Comparison of ENCODE assay signal across 23 cellular contexts in genomic region chr13:49536144-49536873, GRCh38. TPM values are rescaled to one million over a fixed set of nuclear protein-coding genes. Genes with fewer than 3 reads are reported as not detected.
DNase-seq lines count a peak whose midpoint lies in the region; ATAC-seq, FAIRE-seq and TF ChIP-seq lines count a peak whose summit lies in the region.
"Had no signal": no experiment of that assay in that cellular context is flagged by ENCODE, and none has a peak within 500 bp of the region (broad histone marks: within the 10 kb centered on the region; RNA-seq: fewer than 3 reads in every experiment).

No MANE protein-coding gene starts in this region.

- H3K27ac Mint-ChIP-seq in naive B cell, result peak overlapping the region in 5 of 6 donors; percentile 27 to 82 (median 36)
- no peak overlapping the region for H3K27ac Mint-ChIP-seq in osteocyte (ENCODE audit: unreplicated experiment)
- H3K27ac Mint-ChIP-seq: activated naive CD8-positive, alpha-beta T cell treated with anti-CD3 and anti-CD28 coated beads, Interleukin-2, amount 50 U/mL, for 24 hours had no signal

- peaks cover 100% of the 10 kb centered on the region for H3K4me1 ChIP-seq in BLaER1
- H3K4me1 ChIP-seq: body of pancreas had no signal

- peaks cover 3 to 8% of the 10 kb centered on the region in 2 donors for H3K36me3 Mint-ChIP-seq in naive B cell
- H3K36me3 Mint-ChIP-seq in osteocyte (ENCODE audit: unreplicated experiment), result peaks cover 59% of the 10 kb centered on the region

- H3K36me3 ChIP-seq in BLaER1, result peaks cover 22% of the 10 kb centered on the region; the same call in 1 of the 2 replicates

- H3K4me3 ChIP-seq in BLaER1, result no peak overlapping the region
- H3K4me3 ChIP-seq: body of pancreas, right atrium auricular region had no signal

- peak overlapping the region; percentile 37 for H3K4me2 ChIP-seq in BLaER1

- H3K27me3 Mint-ChIP-seq in naive B cell, result no peaks in the 10 kb centered on the region
- no peaks in the 10 kb centered on the region for H3K27me3 Mint-ChIP-seq in osteocyte (ENCODE audit: unreplicated experiment)
- H3K27me3 Mint-ChIP-seq: activated naive CD8-positive, alpha-beta T cell treated with anti-CD3 and anti-CD28 coated beads, Interleukin-2, amount 50 U/mL, for 24 hours had no signal

- H4K20me1 ChIP-seq in BLaER1, result no peaks in the 10 kb centered on the region

- H3K9me3 Mint-ChIP-seq in naive B cell, result no peaks in the 10 kb centered on the region
- no peaks in the 10 kb centered on the region for H3K9me3 Mint-ChIP-seq in osteocyte (ENCODE audit: unreplicated experiment)
- H3K9me3 Mint-ChIP-seq: activated naive CD8-positive, alpha-beta T cell treated with anti-CD3 and anti-CD28 coated beads, Interleukin-2, amount 50 U/mL, for 24 hours had no signal

- peaks cover 46 to 54% (median 53%) of the 10 kb centered on the region in 3 donors for H3K4me1 Mint-ChIP-seq in naive B cell
- no peaks in the 10 kb centered on the region for H3K4me1 Mint-ChIP-seq in osteocyte (ENCODE audit: unreplicated experiment)

- no peak for TF ChIP-seq CTCF in osteocyte (IDR thresholded peaks at IDR 0.05)
- no peak for TF ChIP-seq CTCF in omental fat pad (IDR thresholded peaks at IDR 0.05)

- no peak overlapping the region for H3K9ac ChIP-seq in BLaER1

- H3K4me3 Mint-ChIP-seq in naive B cell (peak overlapping the region in 2 of 8 donors; percentile 48 to 55), osteocyte (ENCODE audit: unreplicated experiment) (no peak overlapping the region)
- H3K4me3 Mint-ChIP-seq: activated naive CD8-positive, alpha-beta T cell treated with anti-CD3 and anti-CD28 coated beads, Interleukin-2, amount 50 U/mL, for 24 hours; CD14-positive monocyte had no signal

- peak overlapping the region; percentile 19 for H3K27ac ChIP-seq in BLaER1
- H3K27ac ChIP-seq: body of pancreas, neutrophil, right atrium auricular region had no signal

- no peaks in the 10 kb centered on the region for H3K27me3 ChIP-seq in BLaER1
- H3K27me3 ChIP-seq: body of pancreas, neutrophil, right atrium auricular region had no signal

- H3K9me3 ChIP-seq in BLaER1, result no peaks in the 10 kb centered on the region
- H3K9me3 ChIP-seq: body of pancreas, neutrophil, right atrium auricular region had no signal

- ATAC-seq in naive B cell (ENCODE audit: low read depth in 2 of 2), result peak in 1 of 2 donors; percentile 32
- no peak for ATAC-seq in GM21825 (IDR thresholded peaks at IDR 0.05; ENCODE audit: unreplicated experiment)
- ATAC-seq in omental fat pad (ENCODE audit: low FRiP score), result no peak
- ATAC-seq: activated naive CD8-positive, alpha-beta T cell treated with anti-CD3 and anti-CD28 coated beads, Interleukin-2, amount 50 U/mL, for 24 hours; body of pancreas; PC-3 had no signal

- peak; percentile 87 for FAIRE-seq in GM19239 (lab: Jason Lieb, UNC)

- DNase-seq in GM19239 (ENCODE audit: insufficient read length, low spot score), result no peak
- DNase-seq in NAMALWA (ENCODE audit: low spot score), result peak; percentile 58
- DNase-seq in naive B cell, result no peak
- no peak for DNase-seq in osteocyte (ENCODE audit: extremely low spot score, unreplicated experiment)
- DNase-seq in ecto neural progenitor cell (ENCODE audit: low spot score), result no peak
- no peak for DNase-seq in omental fat pad (ENCODE audit: low spot score)
- DNase-seq: activated CD8-positive, alpha-beta memory T cell treated with anti-CD3 and anti-CD28 coated beads, Interleukin-2, amount 50 U/mL, for 4 hours; activated effector memory CD4-positive, alpha-beta T cell treated with Interleukin-2 at 50 U/mL for 16 hours; activated naive CD8-positive, alpha-beta T cell treated with anti-CD3 and anti-CD28 coated beads, Interleukin-2, amount 50 U/mL, for 24 hours; body of pancreas; GDM1; glutamatergic neuron; NCI-H1436; NCI-H748 treated with DMSO at 0.1 percent for 48 hours; PC-3; SIG-M5; stimulated activated CD8-positive, alpha-beta memory T cell treated with anti-CD3 and anti-CD28 coated beads, Interleukin-4, amount 100 ng/mL, for 48 hours; T-helper 1 cell had no signal

RNA-seq across cellular contexts. Expression of gene PHF11, which starts 40.6 kb away (rescaled TPM):
- 100 to 1,000 TPM in 2 of 6 donors, 10 to 100 TPM in 4; 84.6 to 101 (median 97.1) TPM for polyA plus RNA-seq in naive B cell (ENCODE audit: low read depth in 6 of 6)
- total RNA-seq in osteocyte (30.6 and 32.1 TPM in 2 replicates), omental fat pad (10 to 100 TPM; 22.9 to 54.2 (median 26.9) TPM)

RNA-seq across cellular contexts. Expression of gene RCBTB1, which starts 49.0 kb away (rescaled TPM):
- polyA plus RNA-seq in naive B cell (ENCODE audit: low read depth in 6 of 6), result 10 to 100 TPM; 13.4 to 26.5 (median 16.5) TPM
- total RNA-seq in osteocyte, result 26.2 and 29.3 TPM in 2 replicates
- total RNA-seq in omental fat pad, result 10 to 100 TPM in 3 of 4 donors, 1 to 10 TPM in 1; 8.4 to 17.5 (median 11.1) TPM
